22 cellular contexts compared by ENCODE assay signal in the genomic region with DNA sequence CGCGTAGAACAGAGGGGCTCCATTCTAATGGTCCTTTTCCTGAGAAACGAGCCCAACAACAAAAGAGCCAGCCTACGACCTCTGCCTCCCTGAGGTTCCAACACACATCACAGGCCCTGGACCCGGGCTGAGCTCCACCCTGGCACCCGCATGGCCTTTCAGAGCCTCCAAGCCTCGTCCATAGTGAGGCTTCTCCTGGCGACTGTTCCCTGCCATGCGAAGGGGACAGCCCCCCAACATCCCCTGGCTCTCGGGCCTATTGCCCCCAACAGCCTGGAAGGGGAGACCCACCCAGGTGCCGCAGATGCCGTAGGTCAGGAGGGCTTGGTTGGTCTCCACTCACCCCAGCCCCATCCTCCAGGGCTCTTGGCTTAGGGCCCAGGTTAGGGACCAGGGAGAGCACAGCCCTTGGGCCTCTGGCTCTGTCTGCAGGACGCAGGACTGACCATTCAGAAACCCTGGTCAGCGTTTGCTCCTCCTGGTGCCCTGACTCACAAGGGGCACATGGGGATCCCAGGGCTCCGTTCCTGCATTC.
"Had no signal": no experiment of that assay in that cellular context is flagged by ENCODE, and none has a peak within 500 bp of the region (broad histone marks: within the 10 kb centered on the region; RNA-seq: fewer than 3 reads in every experiment).

No MANE protein-coding gene starts in this region.

- ATAC-seq: Right ventricle myocardium inferior had no signal

- H3K4me1 ChIP-seq: SJSA1 had no signal

- H3K27ac ChIP-seq: RWPE1, SJSA1, SK-N-MC had no signal

- H3K36me3 ChIP-seq: MG63, SJSA1 had no signal

- H3K27me3 ChIP-seq: MG63, SJSA1 had no signal

- H3K9me3 ChIP-seq: MG63 had no signal

- H3K4me3 ChIP-seq: MG63, SJSA1, SK-N-MC had no signal

- DNase-seq: Karpas-422, KBM-7, MG63, NCI-H1092, NCI-H1105 treated with DMSO at 0.1 percent for 48 hours, NCI-H1417 treated with DMSO at 0.1 percent for 48 hours, NCI-H146, NCI-H1694 treated with DMSO at 0.1 percent for 48 hours, NCI-H1930, NCI-H2081, NCI-H2171, NCI-H226, NCI-H446, NCI-H510A, NCI-H524 treated with DMSO at 0.1 percent for 48 hours, NCI-H69, NCI-H774, SIG-M5 had no signal
